ENCODE assay signal across 8 cellular contexts in genomic region chr13:90721937-90722336, GRCh38.
"Had no signal": no experiment of that assay in that cellular context is flagged by ENCODE, and none has a peak within 500 bp of the region (broad histone marks: within the 10 kb centered on the region; RNA-seq: fewer than 3 reads in every experiment).

No MANE protein-coding gene starts in this region.

- H3K4me1 Mint-ChIP-seq: IgD-negative memory B cell had no signal

- H3K4me3 ChIP-seq: GM23338, K562 had no signal

- H3K36me3 Mint-ChIP-seq: IgD-negative memory B cell had no signal

- H3K27me3 Mint-ChIP-seq: IgD-negative memory B cell had no signal

- DNase-seq: H9, HCEC 1CT, KG1 had no signal

- FAIRE-seq: H1, HTR-8/SVneo, K562 had no signal

- H3K27ac Mint-ChIP-seq: GM23338, H9, IgD-negative memory B cell had no signal

- H3K9me3 Mint-ChIP-seq: GM23338, H9 had no signal

- H3K4me3 Mint-ChIP-seq: GM23338, H9, IgD-negative memory B cell had no signal
